Comparison of ENCODE assay signal across 17 cellular contexts in the genomic region with DNA sequence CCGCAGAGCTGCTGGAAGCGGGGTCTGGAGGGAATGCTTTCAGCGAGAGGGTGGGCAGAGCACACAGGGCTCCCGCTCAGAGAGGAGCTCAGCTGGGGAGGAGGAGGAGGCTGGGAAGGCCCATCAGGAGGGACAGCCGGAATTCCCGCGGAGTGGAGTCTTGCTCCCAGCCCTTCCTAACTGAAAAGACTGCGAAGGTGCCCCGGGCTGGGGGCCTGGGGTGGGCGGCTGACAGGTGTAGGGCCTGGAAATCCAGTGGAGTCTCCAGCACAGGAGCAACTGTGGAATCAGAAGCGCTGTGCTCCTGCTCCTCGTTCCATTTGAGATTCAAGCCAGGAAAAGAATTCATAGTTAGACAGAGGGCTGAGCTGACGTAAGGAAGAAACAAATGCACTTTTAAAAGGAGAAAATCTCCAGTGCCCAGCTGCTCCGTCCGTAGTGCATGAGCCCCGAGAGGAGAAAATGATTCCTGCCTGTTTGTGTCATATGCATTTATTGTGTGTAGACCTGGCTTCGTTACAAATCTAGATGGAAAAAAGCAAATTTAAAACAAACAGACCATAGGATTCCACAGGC.
DNase-seq lines count a peak whose midpoint lies in the region; ATAC-seq and TF ChIP-seq lines count a peak whose summit lies in the region.
"Had no signal": no experiment of that assay in that cellular context is flagged by ENCODE, and none has a peak within 500 bp of the region (broad histone marks: within the 10 kb centered on the region; RNA-seq: fewer than 3 reads in every experiment).

No MANE protein-coding gene starts in this region.

- H3K9me3 Mint-ChIP-seq in neural progenitor cell, result no peaks in the 10 kb centered on the region

- peak overlapping the region; percentile 83 for H2AFZ ChIP-seq in neural progenitor cell (replicated peaks)

- H3K27ac Mint-ChIP-seq in neural progenitor cell, result peak overlapping the region; percentile 71
- H3K27ac Mint-ChIP-seq: CD8-positive, alpha-beta T cell had no signal

- peaks cover 19% of the 10 kb centered on the region for H3K4me1 Mint-ChIP-seq in neural progenitor cell

- no peaks in the 10 kb centered on the region for H3K27me3 ChIP-seq in left ventricle myocardium inferior (ENCODE audit: low read depth)
- no peaks in the 10 kb centered on the region for H3K27me3 ChIP-seq in gastroesophageal sphincter
- no peaks in the 10 kb centered on the region for H3K27me3 ChIP-seq in neural progenitor cell
- no peaks in the 10 kb centered on the region for H3K27me3 ChIP-seq in tibial artery
- H3K27me3 ChIP-seq in spleen (replicated peaks in 1 of 7), result peaks cover 0 to 44% (median 0%) of the 10 kb centered on the region in 7 donors
- H3K27me3 ChIP-seq: SJSA1 had no signal

- H3K9ac ChIP-seq in neural progenitor cell, result no peak overlapping the region

- no peaks in the 10 kb centered on the region for H3K79me2 ChIP-seq in neural progenitor cell (ENCODE audit: low read depth)

- H3K36me3 ChIP-seq in left ventricle myocardium inferior (no peaks in the 10 kb centered on the region), gastroesophageal sphincter (peaks cover 0 to under 1% of the 10 kb centered on the region in 2 donors), neural progenitor cell (no peaks in the 10 kb centered on the region), tibial artery (no peaks in the 10 kb centered on the region), spleen (no peaks in the 10 kb centered on the region)
- H3K36me3 ChIP-seq: SJSA1 had no signal

- TF ChIP-seq CTCF in left ventricle myocardium inferior (IDR thresholded peaks at IDR 0.05; ENCODE audit: borderline replicate concordance) (no peak), gastroesophageal sphincter (IDR thresholded peaks at IDR 0.05) (no peak), neural progenitor cell (IDR thresholded peaks at IDR 0.05) (no peak), tibial artery (IDR thresholded peaks at IDR 0.05) (no peak), spleen (IDR thresholded peaks at IDR 0.05 in 8 of 11, conservative IDR thresholded peaks at IDR 0.05 in 3 of 11) (no peak)

- H3K27me3 Mint-ChIP-seq in neural progenitor cell (ENCODE audit: insufficient read depth, low read depth), result peaks cover 2% of the 10 kb centered on the region

- WGBS in gastroesophageal sphincter (ENCODE audit: low coverage in 1 of 2), 2 donors, result 8% methylated on average over 5 to 7 of the region's 17 CpGs
- 62 to 72% (median 66%) methylated on average over 17 of the region's 17 CpGs for WGBS in spleen, 5 donors

- H4K20me1 ChIP-seq in neural progenitor cell (ENCODE audit: low read depth), result no peaks in the 10 kb centered on the region

- H3K27ac ChIP-seq in left ventricle myocardium inferior (replicated peaks), result peak overlapping the region; percentile 57
- H3K27ac ChIP-seq in gastroesophageal sphincter, result peak overlapping the region in 2 of 4 donors; percentile 58 to 70
- no peak overlapping the region for H3K27ac ChIP-seq in neural progenitor cell
- peak overlapping the region in 1 of 2 donors; percentile 35 for H3K27ac ChIP-seq in tibial artery
- no peak overlapping the region for H3K27ac ChIP-seq in spleen
- H3K27ac ChIP-seq: SJSA1 had no signal

- H3F3A ChIP-seq in neural progenitor cell (ENCODE audit: low read depth), result no peaks in the 10 kb centered on the region

- intact Hi-C loops in left ventricle myocardium inferior (cut with micrococcal nuclease), result no loop called here
- intact Hi-C loops in Right ventricle myocardium inferior (cut with DNase I), result no loop called here
- intact Hi-C loops in tibial artery (cut with DNase I; ENCODE audit: low total_unique reads), result no loop called here
- intact Hi-C loops in spleen (cut with DNase I; ENCODE audit: low total_unique reads), result no loop called here

- TF ChIP-seq EP300 in gastroesophageal sphincter (IDR thresholded peaks at IDR 0.05), result no peak

- no peak for TF ChIP-seq POLR2A in gastroesophageal sphincter (IDR thresholded peaks at IDR 0.05)
- no peak for TF ChIP-seq POLR2A in spleen (IDR thresholded peaks at IDR 0.05)

- DNase-seq in left ventricle myocardium inferior (no peak), Right ventricle myocardium inferior (ENCODE audit: missing footprints) (no peak), neural progenitor cell (ENCODE audit: low spot score) (no peak), tibial artery (no peak), spleen (no peak), NCI-H2227 (lab: John Stamatoyannopoulos, UW; ENCODE audit: unreplicated experiment) (no peak)
- DNase-seq: CD8-positive, alpha-beta T cell; DND-41; MV-4-11; NCI-H1417 treated with DMSO at 0.1 percent for 48 hours; NCI-H2029 treated with DMSO at 0.1 percent for 48 hours; NCI-H2171 treated with DMSO at 0.1 percent for 48 hours; RPMI8226 had no signal

- H3K9me3 ChIP-seq in left ventricle myocardium inferior (replicated peaks) (no peaks in the 10 kb centered on the region), gastroesophageal sphincter (no peaks in the 10 kb centered on the region), neural progenitor cell (ENCODE audit: low read depth) (no peaks in the 10 kb centered on the region), tibial artery (no peaks in the 10 kb centered on the region), spleen (peaks cover 0 to 10% (median 5%) of the 10 kb centered on the region in 8 donors)

- H3K4me2 ChIP-seq in neural progenitor cell, result peak overlapping the region; percentile 35

- ATAC-seq in Right ventricle myocardium inferior, result no peak
- ATAC-seq in gastroesophageal sphincter, result peak; percentile 23
- ATAC-seq in HG03571 (IDR thresholded peaks at IDR 0.05; ENCODE audit: unreplicated experiment), result no peak
- ATAC-seq: CD8-positive, alpha-beta T cell; GM12878 had no signal

- no peaks in the 10 kb centered on the region for H3K36me3 Mint-ChIP-seq in neural progenitor cell
- H3K36me3 Mint-ChIP-seq: CD8-positive, alpha-beta T cell had no signal

- H3K4me3 Mint-ChIP-seq in neural progenitor cell, result no peak overlapping the region
- H3K4me3 Mint-ChIP-seq: CD8-positive, alpha-beta T cell had no signal

- H3K4me1 ChIP-seq in left ventricle myocardium inferior (peaks cover 30% of the 10 kb centered on the region), gastroesophageal sphincter (peaks cover 0 to 58% (median 3%) of the 10 kb centered on the region in 3 donors), neural progenitor cell (peaks cover 9% of the 10 kb centered on the region), tibial artery (peaks cover 0 to 56% (median 17%) of the 10 kb centered on the region in 4 donors), spleen (no peaks in the 10 kb centered on the region)
- H3K4me1 ChIP-seq: SJSA1 had no signal

- no peak overlapping the region for H3K4me3 ChIP-seq in left ventricle myocardium inferior
- H3K4me3 ChIP-seq in gastroesophageal sphincter, result peak overlapping the region in 1 of 2 donors; percentile 22
- H3K4me3 ChIP-seq in neural progenitor cell, result no peak overlapping the region
- H3K4me3 ChIP-seq in tibial artery, result peak overlapping the region; percentile 20 to 25
- H3K4me3 ChIP-seq in spleen, result no peak overlapping the region
- H3K4me3 ChIP-seq: GM12878, SJSA1 had no signal

Comparison
In these comparisons a context has a peak if more than half of its experiments do, and no peak if none do; other contexts are left out.
1. H3K4me3 ChIP-seq: peak in tibial artery (2 of 2); none in left ventricle myocardium inferior (single experiment), neural progenitor cell (single experiment) and spleen (0 of 8).